In the genomic region with DNA sequence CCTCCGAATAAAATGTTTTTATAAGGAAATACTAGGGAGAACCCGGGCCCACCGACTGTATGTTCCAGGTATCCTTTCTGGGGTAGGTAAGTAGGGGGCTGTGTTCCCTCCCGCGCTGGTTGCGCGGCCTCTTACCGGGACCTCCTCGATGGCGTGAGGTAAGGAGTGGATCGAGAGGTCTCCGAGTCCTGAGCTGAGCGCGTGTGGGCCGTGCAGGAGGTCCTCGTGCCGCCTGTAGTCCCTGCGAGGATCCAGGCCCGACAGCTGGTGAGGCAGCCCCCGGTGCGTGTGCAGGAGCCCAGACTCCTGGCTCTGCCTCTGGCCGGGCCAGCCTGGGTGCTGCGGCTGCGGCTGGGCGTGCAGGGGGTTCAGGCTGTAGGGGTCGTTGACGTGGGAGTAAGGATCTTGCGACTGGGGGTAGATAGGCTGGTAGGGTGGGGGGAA, we compare ENCODE assay signal across 11 cellular contexts. TPM values are rescaled to one million over a fixed set of nuclear protein-coding genes. Genes with fewer than 3 reads are reported as not detected.
DNase-seq lines count a peak whose midpoint lies in the region; ATAC-seq and TF ChIP-seq lines count a peak whose summit lies in the region.
"Had no signal": no experiment of that assay in that cellular context is flagged by ENCODE, and none has a peak within 500 bp of the region (broad histone marks: within the 10 kb centered on the region; RNA-seq: fewer than 3 reads in every experiment).

No MANE protein-coding gene starts in this region.

- peaks cover 7 to 43% (median 19%) of the 10 kb centered on the region in 4 donors for H3K4me1 Mint-ChIP-seq in CD4-positive, CD25-positive, alpha-beta regulatory T cell
- peaks cover 30% of the 10 kb centered on the region for H3K4me1 Mint-ChIP-seq in MCF 10A (ENCODE audit: insufficient read depth, unreplicated experiment)
- peaks cover 83% of the 10 kb centered on the region for H3K4me1 Mint-ChIP-seq in mesothelial cell of epicardium

- peaks cover 22 to 44% of the 10 kb centered on the region in 2 experiments for H3K9me3 ChIP-seq in CD4-positive, CD25-positive, alpha-beta regulatory T cell (ENCODE audit: control insufficient read depth in 2 of 2, low read length in 2 of 2)
- no peaks in the 10 kb centered on the region for H3K9me3 ChIP-seq in HUES48 (ENCODE audit: control insufficient read depth, insufficient read depth, low read length)

- H3K36me3 Mint-ChIP-seq in CD4-positive, CD25-positive, alpha-beta regulatory T cell = no peaks in the 10 kb centered on the region
- peaks cover 87% of the 10 kb centered on the region for H3K36me3 Mint-ChIP-seq in MCF 10A (ENCODE audit: insufficient read depth, unreplicated experiment)
- peaks cover 14% of the 10 kb centered on the region for H3K36me3 Mint-ChIP-seq in mesothelial cell of epicardium

- intact Hi-C loops in MCF 10A (cut with micrococcal nuclease) = loop anchor here (10.0 kb wide), 4 partner anchors 235 to 1265 kb away; no protein-coding TSS in a partner anchor

- peaks cover 3 to 32% (median 25%) of the 10 kb centered on the region in 7 donors for H3K9me3 Mint-ChIP-seq in CD4-positive, CD25-positive, alpha-beta regulatory T cell
- H3K9me3 Mint-ChIP-seq in MCF 10A (ENCODE audit: unreplicated experiment) (no peaks in the 10 kb centered on the region), mesothelial cell of epicardium (no peaks in the 10 kb centered on the region)

- no peak for DNase-seq in CD4-positive, CD25-positive, alpha-beta regulatory T cell
- DNase-seq in MCF 10A (ENCODE audit: unreplicated experiment) = peak; percentile 42
- peak in 1 of 2 experiments; percentile 47 for DNase-seq in mesothelial cell of epicardium (ENCODE audit: low spot score in 2 of 2, unreplicated experiment in 2 of 2)
- DNase-seq in NCI-H446 (lab: John Stamatoyannopoulos, UW) = no peak
- DNase-seq in stimulated activated CD8-positive, alpha-beta memory T cell treated with anti-CD3 and anti-CD28 coated beads, Interleukin-4, amount 100 ng/mL, for 48 hours = no peak
- DNase-seq: lower lobe of right lung, NCI-H446 treated with DMSO at 0.1 percent for 48 hours, sigmoid colon had no signal

- POLR2A ChIA-PET in MCF 10A (lab: Yijun Ruan, JAX) = interaction anchor here (0.6 to 14.6 kb wide), 12 partner anchors 7 to 1426 kb away, joined by 3 to 763 read pairs (median 4); a partner anchor contains a TSS

- no peak overlapping the region for H3K27ac ChIP-seq in CD4-positive, CD25-positive, alpha-beta regulatory T cell (ENCODE audit: insufficient read depth, low read length, poor library complexity, severe bottlenecking)
- H3K27ac ChIP-seq in HUES48 (ENCODE audit: low read depth, low read length) = no peak overlapping the region
- H3K27ac ChIP-seq: lower lobe of right lung, sigmoid colon had no signal

- TF ChIP-seq CTCF in MCF 10A (IDR thresholded peaks at IDR 0.05; ENCODE audit: unreplicated experiment) = no peak
- no peak for TF ChIP-seq CTCF in mesothelial cell of epicardium (IDR thresholded peaks at IDR 0.05; ENCODE audit: unreplicated experiment)

- H3K4me1 ChIP-seq in CD4-positive, CD25-positive, alpha-beta regulatory T cell (ENCODE audit: control insufficient read depth, insufficient read depth, low read length, poor library complexity, severe bottlenecking) = peaks cover 33% of the 10 kb centered on the region
- peaks cover 70% of the 10 kb centered on the region for H3K4me1 ChIP-seq in HUES48 (ENCODE audit: control insufficient read depth, insufficient read depth, low read length)

- no peak overlapping the region for H3K27ac Mint-ChIP-seq in CD4-positive, CD25-positive, alpha-beta regulatory T cell
- H3K27ac Mint-ChIP-seq in MCF 10A (ENCODE audit: low read depth, unreplicated experiment) = peak overlapping the region; percentile 99
- peak overlapping the region; percentile 100 for H3K27ac Mint-ChIP-seq in mesothelial cell of epicardium

- no peak for ATAC-seq in CD4-positive, CD25-positive, alpha-beta regulatory T cell (ENCODE audit: low read depth in 2 of 2)
- ATAC-seq in GM21515 (IDR thresholded peaks at IDR 0.05; ENCODE audit: unreplicated experiment) = no peak
- no peak for ATAC-seq in GM18519 (IDR thresholded peaks at IDR 0.05; ENCODE audit: low FRiP score, unreplicated experiment)
- ATAC-seq: lower lobe of right lung had no signal

- CTCF ChIA-PET in MCF 10A (lab: Yijun Ruan, JAX) = interaction anchor here (0.5 to 1.5 kb wide), 7 partner anchors 16 to 763 kb away, joined by 3 to 5 read pairs (median 4); no protein-coding TSS in a partner anchor

- H3K4me3 ChIP-seq in CD4-positive, CD25-positive, alpha-beta regulatory T cell (ENCODE audit: low read depth, low read length) = no peak overlapping the region
- peak overlapping the region; percentile 28 for H3K4me3 ChIP-seq in HUES48 (ENCODE audit: low read depth, low read length)
- H3K4me3 ChIP-seq: lower lobe of right lung had no signal

- no peak overlapping the region for H3K9ac ChIP-seq in HUES48 (ENCODE audit: low read depth, low read length)

- peaks cover 92% of the 10 kb centered on the region for H3K27me3 Mint-ChIP-seq in CD4-positive, CD25-positive, alpha-beta regulatory T cell
- H3K27me3 Mint-ChIP-seq in MCF 10A (ENCODE audit: insufficient read depth, unreplicated experiment) (no peaks in the 10 kb centered on the region), mesothelial cell of epicardium (ENCODE audit: low read depth) (peaks cover 78% of the 10 kb centered on the region)

- no peaks in the 10 kb centered on the region for H3K36me3 ChIP-seq in CD4-positive, CD25-positive, alpha-beta regulatory T cell (ENCODE audit: control insufficient read depth, insufficient read depth, low read length)
- H3K36me3 ChIP-seq in HUES48 (ENCODE audit: control insufficient read depth, insufficient read depth, low read length) = no peaks in the 10 kb centered on the region
- H3K36me3 ChIP-seq: lower lobe of right lung, sigmoid colon had no signal

- H3K4me3 Mint-ChIP-seq in CD4-positive, CD25-positive, alpha-beta regulatory T cell = peak overlapping the region; percentile 39 to 86 (median 49)
- H3K4me3 Mint-ChIP-seq in MCF 10A (ENCODE audit: unreplicated experiment) (peak overlapping the region; percentile 94), mesothelial cell of epicardium (peak overlapping the region; percentile 98)

- peaks cover 42% of the 10 kb centered on the region for H3K27me3 ChIP-seq in CD4-positive, CD25-positive, alpha-beta regulatory T cell (ENCODE audit: control insufficient read depth, insufficient read depth, low read length)
- peaks cover 98% of the 10 kb centered on the region for H3K27me3 ChIP-seq in HUES48 (ENCODE audit: control insufficient read depth, insufficient read depth, low read length)

- BruUV-seq in MCF 10A (replicated peaks; lab: Mats Ljungman, UMichigan) = no TSS peak

RNA-seq across cellular contexts. Expression of a gene that starts 5.1 kb away (rescaled TPM):
- total RNA-seq in CD4-positive, CD25-positive, alpha-beta regulatory T cell = not detected
- polyA plus RNA-seq in CD4-positive, CD25-positive, alpha-beta regulatory T cell = not detected
- 78.2 and 87.4 TPM in 2 replicates for total RNA-seq in MCF 10A (2022)
- 62.4 to 63.5 TPM (median 63.4 TPM) in 3 replicates for total RNA-seq in mesothelial cell of epicardium

Comparison
In these comparisons a context has a peak if more than half of its experiments do, and no peak if none do; other contexts are left out.
1. H3K27ac Mint-ChIP-seq: peak in MCF 10A (single experiment) and mesothelial cell of epicardium (single experiment); none in CD4-positive, CD25-positive, alpha-beta regulatory T cell (0 of 3).
2. RNA of a gene that starts 5.1 kb away (total RNA-seq): 78.2 to 87.4 TPM in MCF 10A and 62.4 to 63.5 TPM in mesothelial cell of epicardium; not detected in CD4-positive, CD25-positive, alpha-beta regulatory T cell (single experiment); every median in the first group is over 10 times any median in the second.
3. Peak in every context shown above with its lines, with median percentiles within 50 percentile points of each other: H3K4me3 Mint-ChIP-seq.